Comparison of ENCODE assay signal across 8 cellular contexts in genomic region chr14:90922141-90922540, GRCh38.
"Had no signal": no experiment of that assay in that cellular context is flagged by ENCODE, and none has a peak within 500 bp of the region (broad histone marks: within the 10 kb centered on the region; RNA-seq: fewer than 3 reads in every experiment).

No MANE protein-coding gene starts in this region.

- H3K4me3 ChIP-seq: GM12878 had no signal

- ATAC-seq: GM12878 had no signal

- DNase-seq: GDM1, GF-D8 had no signal

- FAIRE-seq: G401.6, GM12878, GM12891, GM12892, GM18507, GM19239 had no signal
